9 cellular contexts compared by ENCODE assay signal in the genomic region with DNA sequence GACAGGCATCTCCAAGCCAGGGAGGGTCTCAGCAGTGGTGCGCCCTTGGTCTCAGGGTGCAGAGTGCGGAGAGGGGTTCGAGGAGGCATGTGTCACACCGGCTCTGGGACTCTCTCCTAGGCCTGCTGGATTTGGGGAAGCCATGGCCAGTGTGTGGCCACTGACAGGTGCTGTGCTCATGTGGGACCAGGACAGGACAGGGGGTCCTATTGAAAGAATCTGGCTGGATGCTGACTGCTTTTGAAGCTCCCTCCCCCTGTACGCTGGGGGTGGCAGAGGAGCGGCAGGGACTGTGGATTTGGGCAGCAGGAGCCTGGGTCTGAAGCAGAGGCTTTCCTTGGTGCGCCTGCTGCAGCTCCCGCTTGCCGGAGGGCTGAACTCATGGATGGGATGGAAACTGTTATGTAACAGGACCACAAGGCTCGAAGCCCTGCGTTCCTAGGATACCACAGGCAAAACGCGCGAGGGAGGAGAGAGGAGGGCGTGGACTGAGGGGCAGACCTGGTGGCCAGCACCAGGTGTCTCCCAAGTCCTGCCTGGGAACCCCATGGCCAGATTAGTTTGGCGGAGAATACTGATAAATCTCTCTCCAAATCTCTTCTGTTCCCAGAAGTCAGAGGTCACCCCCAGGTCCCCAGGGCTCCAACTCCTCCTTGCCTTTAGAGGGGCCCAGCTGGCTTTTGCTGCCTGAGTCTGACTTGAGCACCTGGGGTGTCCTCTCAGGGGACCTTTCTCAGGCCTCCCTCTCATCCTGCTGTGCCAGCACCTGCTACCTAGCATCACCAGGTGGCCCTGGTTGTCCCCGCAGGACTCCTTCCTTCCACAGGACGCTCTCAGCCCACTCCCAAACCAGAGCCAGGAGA. TPM values are rescaled to one million over a fixed set of nuclear protein-coding genes. Genes with fewer than 3 reads are reported as not detected.
DNase-seq lines count a peak whose midpoint lies in the region; ATAC-seq and TF ChIP-seq lines count a peak whose summit lies in the region.
"Had no signal": no experiment of that assay in that cellular context is flagged by ENCODE, and none has a peak within 500 bp of the region (broad histone marks: within the 10 kb centered on the region; RNA-seq: fewer than 3 reads in every experiment).

No MANE protein-coding gene starts in this region.

- H2AFZ ChIP-seq in H9 (ENCODE audit: low read length) = no peak overlapping the region

- H3K27me3 ChIP-seq in H9 (ENCODE audit: insufficient read depth, low read length) (no peaks in the 10 kb centered on the region), adrenal gland (no peaks in the 10 kb centered on the region), right cardiac atrium (ENCODE audit: control insufficient read depth, insufficient read depth) (no peaks in the 10 kb centered on the region), skeletal muscle tissue (ENCODE audit: control insufficient read depth in 3 of 3, insufficient read depth in 3 of 3, low read length in 3 of 3) (no peaks in the 10 kb centered on the region)
- H3K27me3 ChIP-seq: SJSA1 had no signal

- H3K4ac ChIP-seq in H9 (ENCODE audit: low read depth, low read length) = no peak overlapping the region

- H4K91ac ChIP-seq in H9 (ENCODE audit: insufficient read length, low read depth, low read length) = no peak overlapping the region

- no peak overlapping the region for H2BK12ac ChIP-seq in H9 (ENCODE audit: insufficient read length, low read depth, low read length)

- H3K9me3 ChIP-seq in H9 (ENCODE audit: control insufficient read depth, low read depth, low read length) (no peaks in the 10 kb centered on the region), adrenal gland (replicated peaks in 1 of 3) (no peaks in the 10 kb centered on the region), right cardiac atrium (ENCODE audit: control insufficient read depth, low read length) (no peaks in the 10 kb centered on the region), skeletal muscle tissue (ENCODE audit: control insufficient read depth in 3 of 3, low read length in 3 of 3) (no peaks in the 10 kb centered on the region)
- H3K9me3 ChIP-seq: SJSA1 had no signal

- H4K20me1 ChIP-seq in H9 (ENCODE audit: control insufficient read depth, insufficient read depth, insufficient read length) = no peaks in the 10 kb centered on the region

- no peak overlapping the region for H3K56ac ChIP-seq in H9 (ENCODE audit: insufficient read length, low read depth, low read length)

- no peak overlapping the region for H3K27ac Mint-ChIP-seq in H9

- peaks cover 9% of the 10 kb centered on the region; the same call in 1 of the 2 replicates for H3K27me3 Mint-ChIP-seq in H9 (ENCODE audit: low read depth)

- H3K9ac ChIP-seq in H9 (ENCODE audit: extremely low read depth, insufficient read length, low read length) (no peak overlapping the region), skeletal muscle tissue (ENCODE audit: low read depth in 1 of 3, low read length in 3 of 3) (peak overlapping the region; percentile 70 to 100 (median 90))

- H3K27ac ChIP-seq in H9 (ENCODE audit: insufficient read length, low read depth, low read length) = no peak overlapping the region
- peak overlapping the region in 2 of 5 donors; percentile 51 to 61 for H3K27ac ChIP-seq in adrenal gland
- H3K27ac ChIP-seq in right cardiac atrium (ENCODE audit: low read length) = peak overlapping the region; percentile 6
- H3K27ac ChIP-seq in skeletal muscle tissue (ENCODE audit: low read depth, low read length) = peak overlapping the region; percentile 85
- H3K27ac ChIP-seq: SJSA1 had no signal

- no peak overlapping the region for H4K5ac ChIP-seq in H9 (ENCODE audit: insufficient read length, low read depth, low read length)

- H3K18ac ChIP-seq in H9 (ENCODE audit: insufficient read length, low read depth, low read length) = no peak overlapping the region

- H2BK120ac ChIP-seq in H9 (ENCODE audit: low read depth, low read length, poor library complexity, severe bottlenecking) = no peak overlapping the region

- intact Hi-C loops in adrenal gland (cut with DNase I) (no loop called here), right cardiac atrium (cut with DNase I) (no loop called here)

- H3K4me3 ChIP-seq in adrenal gland (peak overlapping the region in 2 of 4 donors; percentile 16 to 37), right cardiac atrium (ENCODE audit: low read length) (peak overlapping the region; percentile 1), skeletal muscle tissue (ENCODE audit: low read length in 3 of 3) (peak overlapping the region; percentile 88 to 98 (median 95))
- H3K4me3 ChIP-seq: SJSA1 had no signal

- DNase-seq in H9 (peak; percentile 45), adrenal gland (peak; percentile 37 to 86 (median 50)), right cardiac atrium (peak; percentile 43 to 80 (median 69)), NCI-H2029 (lab: John Stamatoyannopoulos, UW) (no peak), NCI-H187 treated with DMSO at 0.1 percent for 48 hours (lab: John Stamatoyannopoulos, UW) (no peak), NCI-H446 treated with DMSO at 0.1 percent for 48 hours (lab: John Stamatoyannopoulos, UW) (no peak)

- H3K4me1 ChIP-seq in H9 (ENCODE audit: insufficient read depth, low read length) (peaks cover 3% of the 10 kb centered on the region; the same call in 1 of the 2 replicates), adrenal gland (replicated peaks in 1 of 2) (peaks cover 5 to 23% of the 10 kb centered on the region in 2 donors), right cardiac atrium (ENCODE audit: control insufficient read depth, insufficient read depth, low read length) (peaks cover 5% of the 10 kb centered on the region), skeletal muscle tissue (ENCODE audit: control insufficient read depth in 3 of 3, insufficient read depth in 3 of 3, low read length in 3 of 3) (peaks cover 48 to 66% (median 60%) of the 10 kb centered on the region in 3 donors)

- H3K36me3 ChIP-seq in adrenal gland (replicated peaks in 1 of 2) (no peaks in the 10 kb centered on the region), skeletal muscle tissue (ENCODE audit: control insufficient read depth in 3 of 3, insufficient read depth in 3 of 3, low read length in 3 of 3) (peaks cover 4 to 23% (median 10%) of the 10 kb centered on the region in 3 donors)
- H3K36me3 ChIP-seq: SJSA1 had no signal

- H2BK20ac ChIP-seq in H9 (ENCODE audit: low read depth, low read length, poor library complexity, severe bottlenecking) = no peak overlapping the region

- TF ChIP-seq CTCF in H9 (conservative IDR thresholded peaks at IDR 0.05) (no peak), adrenal gland (IDR thresholded peaks at IDR 0.05) (no peak)

- no peaks in the 10 kb centered on the region for H3K79me2 ChIP-seq in H9 (ENCODE audit: insufficient read depth, low read length)

- H3K4me3 Mint-ChIP-seq in H9 = no peak overlapping the region

- H3K4me1 Mint-ChIP-seq in H9 = peaks cover 16 to 26% of the 10 kb centered on the region in 2 experiments

- H3K79me1 ChIP-seq in H9 (ENCODE audit: insufficient read depth, low read depth, low read length, poor library complexity, severe bottlenecking) = no peaks in the 10 kb centered on the region

- no peak overlapping the region for H2BK15ac ChIP-seq in H9 (ENCODE audit: low read depth, low read length)

- no peaks in the 10 kb centered on the region for H3K36me3 Mint-ChIP-seq in H9 (ENCODE audit: insufficient read depth in 1 of 3, low read depth in 3 of 3)

- H4K8ac ChIP-seq in H9 (replicated peaks; ENCODE audit: insufficient read length, low read depth, low read length) = no peak overlapping the region

- no peak overlapping the region for H3T11ph ChIP-seq in H9 (ENCODE audit: low read length)

- H3K9me3 Mint-ChIP-seq in H9 = no peaks in the 10 kb centered on the region

- no peak overlapping the region for H2BK5ac ChIP-seq in H9 (ENCODE audit: insufficient read length, low read length)

- no CpG with 5 or more reads among the region's 18 CpGs for WGBS in H9 (ENCODE audit: extremely low coverage, insufficient read length, low lambda C conversion rate)
- WGBS in adrenal gland, 4 donors = 41 to 64% (median 57%) methylated on average over 15 to 18 of the region's 18 CpGs
- WGBS in right cardiac atrium = 46% methylated on average over 18 of the region's 18 CpGs

- no peaks in the 10 kb centered on the region for H3K23me2 ChIP-seq in H9 (ENCODE audit: insufficient read length, low read depth, low read length, poor library complexity, severe bottlenecking)

- no peak overlapping the region for H3K23ac ChIP-seq in H9 (ENCODE audit: insufficient read length, low read depth, low read length)

- ATAC-seq in right cardiac atrium = peak; percentile 35 to 55
- no peak for ATAC-seq in HG02798 (IDR thresholded peaks at IDR 0.05; ENCODE audit: poor library complexity, unreplicated experiment)

- H3K4me2 ChIP-seq in H9 (ENCODE audit: insufficient read depth, insufficient read length, low read length) = no peak overlapping the region

- no peak overlapping the region; the same call in 1 of the 2 replicates for H3K14ac ChIP-seq in H9 (ENCODE audit: insufficient read depth, low read length)

- no peak overlapping the region for H2AK5ac ChIP-seq in H9 (ENCODE audit: insufficient read length, low read length)

- peak in 1 of 2 donors; percentile 5 for TF ChIP-seq POLR2A in adrenal gland (IDR thresholded peaks at IDR 0.05)

RNA-seq across cellular contexts. Expression of gene TEF, which starts 13.8 kb away (rescaled TPM):
- total RNA-seq in H9 (2021) (17.7 and 17.9 TPM in 2 replicates), adrenal gland (10 to 100 TPM; 17.0 to 33.9 (median 23.9) TPM), right cardiac atrium (10 to 100 TPM; 12.4 to 27.5 (median 22.6) TPM), skeletal muscle tissue (12.5 TPM)
- polyA plus RNA-seq in adrenal gland (10 to 100 TPM; 11.8 to 17.5 (median 15.2) TPM), right cardiac atrium (22.1 TPM)

Comparison
In these comparisons a context has a peak if more than half of its experiments do, and no peak if none do; other contexts are left out.
1. DNase-seq: peak in H9 (single experiment), adrenal gland (7 of 7) and right cardiac atrium (3 of 3); none in NCI-H2029 (single experiment), NCI-H187 treated with DMSO at 0.1 percent for 48 hours (single experiment) and NCI-H446 treated with DMSO at 0.1 percent for 48 hours (single experiment).